In genomic region chr1:224333309-224333926, GRCh38 we compare ENCODE assay signal across 8 cellular contexts. TPM values are rescaled to one million over a fixed set of nuclear protein-coding genes. Genes with fewer than 3 reads are reported as not detected.
A peak's percentile ranks its signal among the peaks of the same experiment; 100 is the strongest.
DNase-seq lines count a peak whose midpoint lies in the region; ATAC-seq and TF ChIP-seq lines count a peak whose summit lies in the region.

No MANE protein-coding gene starts in this region.

- H3K4me1 Mint-ChIP-seq in immature natural killer cell: peaks cover 33 to 46% of the 10 kb centered on the region in 2 donors
- peaks cover 16 to 42% of the 10 kb centered on the region in 2 donors for H3K4me1 Mint-ChIP-seq in stimulated activated naive B cell treated with anti-CD40 and anti-IgM and Interleukin-4, amounts not matched to agents 10 μg/mL and 1 μg/mL and 100 μg/mL, for 72 hours

- H3K27me3 Mint-ChIP-seq in immature natural killer cell (ENCODE audit: low read depth in 3 of 3): peaks cover 3 to 12% (median 10%) of the 10 kb centered on the region in 3 donors
- H3K27me3 Mint-ChIP-seq in stimulated activated naive B cell treated with anti-CD40 and anti-IgM and Interleukin-4, amounts not matched to agents 10 μg/mL and 1 μg/mL and 100 μg/mL, for 72 hours: no peaks in the 10 kb centered on the region

- intact Hi-C loops in ascending aorta (cut with DNase I): loop anchor here (2.0 to 5.0 kb wide), 4 partner anchors 124 to 636 kb away; partner anchors contain the start of genes DEGS1 and FBXO28

- H3K4me3 ChIP-seq in ascending aorta: no peak overlapping the region

- no peak overlapping the region for H3K27ac ChIP-seq in ascending aorta

- no peaks in the 10 kb centered on the region for H3K9me3 ChIP-seq in ascending aorta

- ATAC-seq in GM19455 (IDR thresholded peaks at IDR 0.05; ENCODE audit: unreplicated experiment) (peak; percentile 50), HG03520 (IDR thresholded peaks at IDR 0.05; ENCODE audit: unreplicated experiment) (peak; percentile 55)
- peak; percentile 52 for ATAC-seq in stimulated activated naive B cell treated with anti-CD40 and anti-IgM and Interleukin-4, amounts not matched to agents 10 μg/mL and 1 μg/mL and 100 μg/mL, for 72 hours (replicated peaks)

- H3K36me3 ChIP-seq in ascending aorta: no peaks in the 10 kb centered on the region

- H3K4me1 ChIP-seq in ascending aorta: peaks cover 0 to 18% of the 10 kb centered on the region in 2 donors

- peak; percentile 41 to 48 (median 44) for TF ChIP-seq CTCF in ascending aorta (IDR thresholded peaks at IDR 0.05)

- H3K27ac Mint-ChIP-seq in immature natural killer cell: peak overlapping the region in 5 of 6 donors; percentile 44 to 78 (median 68)
- H3K27ac Mint-ChIP-seq in stimulated activated naive B cell treated with anti-CD40 and anti-IgM and Interleukin-4, amounts not matched to agents 10 μg/mL and 1 μg/mL and 100 μg/mL, for 72 hours: peak overlapping the region; percentile 91

- H3K36me3 Mint-ChIP-seq in immature natural killer cell: no peaks in the 10 kb centered on the region
- no peaks in the 10 kb centered on the region for H3K36me3 Mint-ChIP-seq in stimulated activated naive B cell treated with anti-CD40 and anti-IgM and Interleukin-4, amounts not matched to agents 10 μg/mL and 1 μg/mL and 100 μg/mL, for 72 hours

- H3K4me3 Mint-ChIP-seq in immature natural killer cell: peak overlapping the region in 1 of 5 donors; percentile 24
- peak overlapping the region; percentile 35 to 39 for H3K4me3 Mint-ChIP-seq in stimulated activated naive B cell treated with anti-CD40 and anti-IgM and Interleukin-4, amounts not matched to agents 10 μg/mL and 1 μg/mL and 100 μg/mL, for 72 hours

- DNase-seq in Daoy (ENCODE audit: low read depth) (peak; percentile 50), NCI-H526 treated with DMSO at 0.1 percent for 48 hours (lab: John Stamatoyannopoulos, UW) (peak; percentile 19), ascending aorta (ENCODE audit: low spot score in 2 of 2) (no peak), immature natural killer cell (peak; percentile 44 to 59 (median 54)), mesenteric fat pad (ENCODE audit: low spot score) (no peak)
- no peak for DNase-seq in stimulated activated naive B cell treated with anti-CD40 and anti-IgM and Interleukin-4, amounts not matched to agents 10 μg/mL and 1 μg/mL and 100 μg/mL, for 72 hours

- no peaks in the 10 kb centered on the region for H3K27me3 ChIP-seq in ascending aorta

- no peaks in the 10 kb centered on the region for H3K9me3 Mint-ChIP-seq in immature natural killer cell
- no peaks in the 10 kb centered on the region for H3K9me3 Mint-ChIP-seq in stimulated activated naive B cell treated with anti-CD40 and anti-IgM and Interleukin-4, amounts not matched to agents 10 μg/mL and 1 μg/mL and 100 μg/mL, for 72 hours

RNA-seq across cellular contexts. Expression of gene NVL, which starts 3.4 kb away (rescaled TPM):
- total RNA-seq in Daoy (2014; rRNA removed; shearing (Covaris generic)): 26.5 and 31.8 TPM in 2 replicates
- 34.6 TPM for total RNA-seq in ascending aorta
- polyA plus RNA-seq in immature natural killer cell: 10 to 100 TPM in 2 of 3 donors, 1 to 10 TPM in 1; 6.6 to 19.5 (median 14.9) TPM
- total RNA-seq in mesenteric fat pad: 23.0 TPM

RNA-seq across cellular contexts. Expression of gene CNIH4, which starts 23.3 kb away (rescaled TPM):
- 73.3 and 98.9 TPM in 2 replicates for total RNA-seq in Daoy (2014; rRNA removed; shearing (Covaris generic))
- total RNA-seq in ascending aorta (26.9 TPM), mesenteric fat pad (49.4 TPM)
- 10 to 100 TPM; 36.4 to 51.2 (median 49.1) TPM for polyA plus RNA-seq in immature natural killer cell

Comparison
In these comparisons a context has a peak if more than half of its experiments do, and no peak if none do; other contexts are left out.
1. DNase-seq: peak in Daoy (single experiment), NCI-H526 treated with DMSO at 0.1 percent for 48 hours (single experiment) and immature natural killer cell (3 of 3); none in ascending aorta (0 of 2), stimulated activated naive B cell treated with anti-CD40 and anti-IgM and Interleukin-4, amounts not matched to agents 10 μg/mL and 1 μg/mL and 100 μg/mL, for 72 hours (single experiment) and mesenteric fat pad (single experiment).
2. Peak in every context shown above with its lines, with median percentiles within 50 percentile points of each other: ATAC-seq.